ENCODE assay signal across 10 cellular contexts in the genomic region with DNA sequence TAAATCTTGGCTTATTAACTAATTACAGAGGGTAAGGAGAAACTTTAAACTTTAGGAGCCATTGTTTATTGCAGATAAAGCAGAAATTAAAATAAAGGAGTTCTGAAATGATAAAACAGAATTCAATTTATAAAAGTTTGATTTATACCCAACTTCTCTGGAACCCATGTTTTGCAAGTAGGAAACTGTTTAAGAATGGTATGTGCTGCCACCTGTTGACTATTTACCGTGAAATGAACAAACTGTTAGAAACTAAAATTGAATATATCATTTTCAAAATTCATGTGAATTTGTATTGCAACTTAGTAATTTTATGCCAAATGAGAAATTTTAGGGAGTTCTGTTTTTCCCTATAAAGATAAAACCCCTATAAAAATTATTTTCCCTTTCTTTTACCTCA. TPM values are rescaled to one million over a fixed set of nuclear protein-coding genes. Genes with fewer than 3 reads are reported as not detected.
DNase-seq lines count a peak whose midpoint lies in the region; ATAC-seq, FAIRE-seq and TF ChIP-seq lines count a peak whose summit lies in the region.
"Had no signal": no experiment of that assay in that cellular context is flagged by ENCODE, and none has a peak within 500 bp of the region (broad histone marks: within the 10 kb centered on the region; RNA-seq: fewer than 3 reads in every experiment).

No MANE protein-coding gene starts in this region.

- H3K36me3 Mint-ChIP-seq in CD14-positive monocyte, result no peaks in the 10 kb centered on the region

- no peak for TF ChIP-seq CTCF in foreskin fibroblast (IDR thresholded peaks at IDR 0.05; ENCODE audit: low read depth, low read length)
- no peak for TF ChIP-seq CTCF in CD14-positive monocyte (IDR thresholded peaks at IDR 0.05)
- no peak for TF ChIP-seq CTCF in coronary artery (IDR thresholded peaks at IDR 0.05)

- H3K27ac Mint-ChIP-seq in CD14-positive monocyte, result no peak overlapping the region

- H3K27me3 Mint-ChIP-seq in CD14-positive monocyte (ENCODE audit: low read depth in 3 of 3), result peaks cover 0 to 2% (median 2%) of the 10 kb centered on the region in 3 donors

- H3K4me3 ChIP-seq in foreskin fibroblast (ENCODE audit: low read depth in 1 of 2, low read length in 2 of 2) (no peak overlapping the region), coronary artery (no peak overlapping the region)

- H3K9me3 Mint-ChIP-seq in CD14-positive monocyte, result no peaks in the 10 kb centered on the region

- peak; percentile 73 for FAIRE-seq in GM18507 (lab: Jason Lieb, UNC)

- in situ Hi-C loops in ACHN (cut with HindIII; ENCODE audit: low pct_ligation_motif_present, low pct_unique_long_range_greater_than_20kb, low sequenced_read_pairs), result no loop called here
- in situ Hi-C loops in SK-MEL-5 (cut with HindIII; ENCODE audit: low pct_unique_long_range_greater_than_20kb, low sequenced_read_pairs), result no loop called here

- intact Hi-C loops in CD14-positive monocyte (cut with micrococcal nuclease), result no loop called here

- no peak overlapping the region for H3K4me3 Mint-ChIP-seq in CD14-positive monocyte

- DNase-seq in ACHN (peak; percentile 9), GM18507 (ENCODE audit: extremely low spot score, insufficient read length, low read depth) (no peak), SK-MEL-5 (ENCODE audit: low read depth, low spot score) (peak; percentile 25), foreskin fibroblast (peak; percentile 1 to 27), CD14-positive monocyte (ENCODE audit: low spot score) (no peak), coronary artery (ENCODE audit: low spot score) (no peak), cerebellar nuclear complex (lab: John Stamatoyannopoulos, UW) (no peak)
- DNase-seq: central memory CD4-positive, alpha-beta T cell; NCI-H1092 had no signal

- H3K27ac ChIP-seq in coronary artery, result no peak overlapping the region

- H3K4me1 Mint-ChIP-seq in CD14-positive monocyte, result no peaks in the 10 kb centered on the region

- ATAC-seq in GM18868 (IDR thresholded peaks at IDR 0.05; ENCODE audit: unreplicated experiment), result no peak

RNA-seq across cellular contexts. Expression of gene TBC1D8B, which starts 11.0 kb away (rescaled TPM):
- total RNA-seq in SK-MEL-5 (2014; rRNA removed; shearing (Covaris generic)), result 2.4 and 4.2 TPM in 2 replicates
- 5.4 and 5.6 TPM in 2 replicates for polyA plus RNA-seq in SK-MEL-5 (2015; cell fraction: cytosol; rRNA removed)
- polyA plus RNA-seq in SK-MEL-5 (2015; cell fraction: nucleus; rRNA removed), result 4.2 and 5.5 TPM in 2 replicates
- under 1 TPM; 0.15 to 0.16 TPM for polyA plus RNA-seq in CD14-positive monocyte

Comparison
In these comparisons a context has a peak if more than half of its experiments do, and no peak if none do; other contexts are left out.
1. DNase-seq: peak in ACHN (single experiment), SK-MEL-5 (single experiment) and foreskin fibroblast (2 of 2); none in GM18507 (single experiment), CD14-positive monocyte (single experiment), coronary artery (single experiment) and cerebellar nuclear complex (0 of 2).